Comparison of ENCODE assay signal across 8 cellular contexts in the genomic region with DNA sequence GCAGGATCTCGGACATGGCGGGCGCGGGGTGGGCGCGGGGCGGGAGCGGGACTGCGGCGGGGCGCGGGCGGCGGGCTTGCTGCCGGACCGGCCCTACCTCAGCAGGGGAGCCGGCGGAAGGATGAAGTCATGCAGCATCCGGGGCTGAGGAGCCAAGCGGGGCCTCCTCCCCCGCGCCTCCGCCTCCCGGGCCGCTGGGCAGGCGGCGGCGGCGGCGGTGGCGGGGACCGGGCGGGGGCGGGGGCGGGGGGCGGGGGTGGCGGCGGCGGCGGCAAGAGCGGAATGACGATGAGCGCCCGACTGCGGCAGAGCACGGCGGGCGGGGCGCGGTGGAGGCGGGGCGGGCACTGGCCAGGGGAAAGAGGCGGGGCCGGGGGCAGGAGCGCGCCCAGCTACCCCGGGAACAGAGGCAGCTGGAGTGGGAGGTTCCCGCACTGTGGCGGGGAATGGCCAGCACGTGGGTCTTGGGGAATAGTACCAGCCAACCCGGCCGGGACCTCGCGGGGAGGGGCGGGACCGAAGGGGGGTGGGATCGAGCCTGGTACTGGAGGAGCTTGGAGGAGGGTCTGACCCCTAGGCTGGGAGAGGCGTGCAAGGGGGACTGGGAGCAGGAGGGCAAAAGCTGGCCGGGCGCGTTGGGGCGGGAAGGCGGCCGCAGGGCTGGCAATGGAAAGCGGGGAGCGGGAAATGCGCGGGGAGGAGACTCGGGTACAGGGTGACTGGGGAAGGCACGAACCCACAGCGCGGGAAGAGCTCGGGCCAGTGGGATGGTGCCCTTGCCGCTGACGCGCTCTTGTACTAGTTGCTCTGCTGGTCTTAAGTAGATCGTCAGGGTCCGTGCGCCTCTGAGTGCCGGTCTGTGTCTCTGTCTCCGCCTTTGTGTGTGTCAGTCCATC. TPM values are rescaled to one million over a fixed set of nuclear protein-coding genes. Genes with fewer than 3 reads are reported as not detected.
A peak's percentile ranks its signal among the peaks of the same experiment; 100 is the strongest.
DNase-seq lines count a peak whose midpoint lies in the region; ATAC-seq and TF ChIP-seq lines count a peak whose summit lies in the region.

A gene (minus strand): TSS at position 284 of the 896 bp plus-strand sequence. CDS start 268 bp downstream, at position 16.

- H3K9me3 ChIP-seq in CD4-positive, alpha-beta T cell (ENCODE audit: control insufficient read depth, low read length) = no peaks in the 10 kb centered on the region
- H3K9me3 ChIP-seq in WERI-Rb-1 (ENCODE audit: severe bottlenecking) = no peaks in the 10 kb centered on the region
- H3K9me3 ChIP-seq in spleen = no peaks in the 10 kb centered on the region

- H3K9me3 Mint-ChIP-seq in CD4-positive, alpha-beta T cell = no peaks in the 10 kb centered on the region
- no peaks in the 10 kb centered on the region for H3K9me3 Mint-ChIP-seq in HFFc6
- H3K9me3 Mint-ChIP-seq in central memory CD8-positive, alpha-beta T cell = no peaks in the 10 kb centered on the region

- H3K27me3 Mint-ChIP-seq in CD4-positive, alpha-beta T cell = peaks cover 53% of the 10 kb centered on the region
- H3K27me3 Mint-ChIP-seq in HFFc6 (ENCODE audit: insufficient read depth) = peaks cover 24% of the 10 kb centered on the region
- H3K27me3 Mint-ChIP-seq in central memory CD8-positive, alpha-beta T cell = no peaks in the 10 kb centered on the region

- H3K27ac ChIP-seq in CD4-positive, alpha-beta T cell (ENCODE audit: low read depth, low read length) = no peak within 1 kb of the TSS
- H3K27ac ChIP-seq in WERI-Rb-1 = peak within 1 kb of the TSS; percentile 58
- peak within 1 kb of the TSS in 2 of 8 donors; percentile 13 to 24 for H3K27ac ChIP-seq in spleen

- intact Hi-C loops in CD4-positive, alpha-beta T cell (cut with DNase I, micrococcal nuclease) = loop anchor here in 1 of 2 experiments (5.0 kb wide), 1 partner anchor 36 kb away; a partner anchor contains a TSS
- intact Hi-C loops in spleen (cut with DNase I; ENCODE audit: low total_unique reads) = no loop called here

- POLR2A ChIA-PET in CD4-positive, alpha-beta T cell (lab: Charles Lee) = interaction anchor here (1.4 kb wide), 1 partner anchor 12 kb away, joined by 4 read pairs; a partner anchor contains a TSS

- H3K36me3 ChIP-seq in WERI-Rb-1 = no peaks in the 10 kb centered on the region
- peaks cover 0 to 17% (median 2%) of the 10 kb centered on the region in 6 donors for H3K36me3 ChIP-seq in spleen

- TF ChIP-seq CTCF in CD4-positive, alpha-beta T cell (IDR thresholded peaks at IDR 0.05) = no peak
- TF ChIP-seq CTCF in HFFc6 (IDR thresholded peaks at IDR 0.05) (no peak), WERI-Rb-1 (IDR thresholded peaks at IDR 0.05; ENCODE audit: low read depth, low read length) (no peak), spleen (IDR thresholded peaks at IDR 0.05 in 8 of 11, conservative IDR thresholded peaks at IDR 0.05 in 3 of 11) (no peak)

- H3K27ac Mint-ChIP-seq in CD4-positive, alpha-beta T cell = no peak within 1 kb of the TSS
- no peak within 1 kb of the TSS for H3K27ac Mint-ChIP-seq in HFFc6
- peak within 1 kb of the TSS; percentile 78 for H3K27ac Mint-ChIP-seq in central memory CD8-positive, alpha-beta T cell (ENCODE audit: low read depth)

- H3K27me3 ChIP-seq in CD4-positive, alpha-beta T cell (ENCODE audit: control insufficient read depth, insufficient read depth, low read length) = peaks cover 37% of the 10 kb centered on the region
- peaks cover 30% of the 10 kb centered on the region for H3K27me3 ChIP-seq in WERI-Rb-1 (ENCODE audit: insufficient read depth, low read depth, severe bottlenecking)
- peaks cover 3 to 83% (median 55%) of the 10 kb centered on the region in 7 donors for H3K27me3 ChIP-seq in spleen (replicated peaks in 1 of 7)

- ATAC-seq in CD4-positive, alpha-beta T cell (ENCODE audit: poor library complexity) = peak; percentile 48
- peak; percentile 46 for ATAC-seq in central memory CD8-positive, alpha-beta T cell (replicated peaks; ENCODE audit: extremely low read depth, poor library complexity, severe bottlenecking)

- H3K4me1 Mint-ChIP-seq in CD4-positive, alpha-beta T cell (ENCODE audit: low read depth) = peaks cover 17% of the 10 kb centered on the region
- peaks cover 14% of the 10 kb centered on the region for H3K4me1 Mint-ChIP-seq in HFFc6 (ENCODE audit: low read depth)
- H3K4me1 Mint-ChIP-seq in central memory CD8-positive, alpha-beta T cell = peaks cover 25% of the 10 kb centered on the region

- CTCF ChIA-PET in CD4-positive, alpha-beta T cell (lab: Charles Lee) = interaction anchor here (1.7 to 1.8 kb wide), 2 partner anchors 12 to 34 kb away, joined by 4 to 12 read pairs; a partner anchor contains a TSS

- no peaks in the 10 kb centered on the region for H3K36me3 Mint-ChIP-seq in CD4-positive, alpha-beta T cell (ENCODE audit: low read depth)
- no peaks in the 10 kb centered on the region for H3K36me3 Mint-ChIP-seq in HFFc6 (ENCODE audit: low read depth)
- H3K36me3 Mint-ChIP-seq in central memory CD8-positive, alpha-beta T cell (ENCODE audit: insufficient read depth) = peaks cover 9% of the 10 kb centered on the region

- peak in 6 of 10 experiments; percentile 15 to 55 (median 38) for DNase-seq in CD4-positive, alpha-beta T cell
- DNase-seq in HFFc6 = peak; percentile 20
- DNase-seq in NCI-H2171 (lab: John Stamatoyannopoulos, UW) = peak; percentile 77
- peak; percentile 95 for DNase-seq in WERI-Rb-1
- no peak for DNase-seq in central memory CD8-positive, alpha-beta T cell (ENCODE audit: low spot score in 2 of 2)
- peak; percentile 95 for DNase-seq in islet precursor cell
- peak; percentile 85 for DNase-seq in spleen
- DNase-seq in NK-92 (lab: John Stamatoyannopoulos, UW; ENCODE audit: unreplicated experiment) = no peak

- H3K4me3 ChIP-seq in WERI-Rb-1 (ENCODE audit: low read depth, low read length) = peak within 1 kb of the TSS; percentile 75
- H3K4me3 ChIP-seq in spleen = peak within 1 kb of the TSS; percentile 34 to 75 (median 54)

- no peak for TF ChIP-seq POLR2A in spleen (IDR thresholded peaks at IDR 0.05)

- H3K4me1 ChIP-seq in spleen = peaks cover 17 to 39% (median 32%) of the 10 kb centered on the region in 6 donors

- H3K4me3 Mint-ChIP-seq in CD4-positive, alpha-beta T cell = peak within 1 kb of the TSS; percentile 84
- H3K4me3 Mint-ChIP-seq in HFFc6 = peak within 1 kb of the TSS; percentile 87
- peak within 1 kb of the TSS; percentile 74 for H3K4me3 Mint-ChIP-seq in central memory CD8-positive, alpha-beta T cell

- WGBS in spleen, 5 donors = 1 to 4% (median 2%) methylated on average over 34 to 91 of the region's 91 CpGs

RNA-seq across cellular contexts. Expression of the gene that starts here (rescaled TPM):
- total RNA-seq in CD4-positive, alpha-beta T cell = not detected
- 1 to 10 TPM; 2.7 to 6.0 (median 3.4) TPM for total RNA-seq in HFFc6 (2021; fragmentation: NEBNext Ultra II Directional; extraction: Animal tissue kit (Norgen Biotek cat#: 25700))
- total RNA-seq in spleen = under 1 TPM in 1 of 7 donors, not detected in 6; 0.35 TPM
- under 1 TPM in 1 of 3 donors, not detected in 2; 0.08 TPM for polyA plus RNA-seq in spleen

Comparison
In these comparisons a context has a peak if more than half of its experiments do, and no peak if none do; other contexts are left out.
1. Peak in DNase-seq and ATAC-seq in CD4-positive, alpha-beta T cell; RNA of the gene not detected or under 1 TPM.
2. Peak in DNase-seq and H3K4me3 ChIP-seq in spleen; RNA of the gene not detected or under 1 TPM.
3. DNase-seq: peak in HFFc6 (single experiment), NCI-H2171 (single experiment), WERI-Rb-1 (single experiment) and islet precursor cell (single experiment); none in central memory CD8-positive, alpha-beta T cell (0 of 2) and NK-92 (single experiment).
4. Peak in every context shown above with its lines, with median percentiles within 50 percentile points of each other: H3K4me3 Mint-ChIP-seq.